In the genomic region with DNA sequence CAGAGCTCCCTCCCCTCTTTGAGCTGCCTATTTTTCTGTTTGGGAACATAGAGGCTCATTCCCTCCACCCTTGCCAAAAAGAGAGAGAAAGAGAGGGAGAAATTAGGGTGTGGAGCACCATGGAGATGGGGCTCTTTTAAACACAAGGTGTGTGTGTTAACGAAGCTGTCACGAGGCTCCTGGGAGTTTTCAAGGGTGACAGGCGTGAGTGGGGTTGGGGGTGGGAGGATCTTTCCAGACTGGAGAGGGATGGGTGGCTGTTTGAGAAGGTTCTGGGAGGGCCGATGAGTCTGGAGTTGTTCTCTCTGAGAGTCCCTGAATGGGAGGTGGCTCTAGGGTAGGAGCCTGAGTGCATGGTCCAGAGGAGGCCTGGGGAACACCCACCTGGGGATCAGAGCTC, we compare ENCODE assay signal across 15 cellular contexts. TPM values are rescaled to one million over a fixed set of nuclear protein-coding genes. Genes with fewer than 3 reads are reported as not detected.
A peak's percentile ranks its signal among the peaks of the same experiment; 100 is the strongest.
DNase-seq lines count a peak whose midpoint lies in the region; ATAC-seq and TF ChIP-seq lines count a peak whose summit lies in the region.
"Had no signal": no experiment of that assay in that cellular context is flagged by ENCODE, and none has a peak within 500 bp of the region (broad histone marks: within the 10 kb centered on the region; RNA-seq: fewer than 3 reads in every experiment).

No MANE protein-coding gene starts in this region.

- H3K4ac ChIP-seq in neuronal stem cell (ENCODE audit: low read length), result no peak overlapping the region

- no peaks in the 10 kb centered on the region for H4K20me1 ChIP-seq in Loucy (ENCODE audit: insufficient read depth, low read length, poor library complexity, severe bottlenecking)

- H2BK12ac ChIP-seq in neuronal stem cell (ENCODE audit: low read length), result no peak overlapping the region

- H3K4me1 ChIP-seq in Loucy (ENCODE audit: insufficient read depth, low read length, poor library complexity, severe bottlenecking), result peaks cover 15% of the 10 kb centered on the region
- peaks cover 0 to 24% (median 5%) of the 10 kb centered on the region in 3 donors for H3K4me1 ChIP-seq in gastroesophageal sphincter
- peaks cover 2 to 6% of the 10 kb centered on the region in 2 donors for H3K4me1 ChIP-seq in neuronal stem cell (ENCODE audit: control insufficient read depth in 2 of 2, insufficient read depth in 1 of 2, low read depth in 1 of 2, low read length in 2 of 2)
- no peaks in the 10 kb centered on the region for H3K4me1 ChIP-seq in vagina
- H3K4me1 ChIP-seq: A549, BE2C had no signal

- DNase-seq in neuronal stem cell (ENCODE audit: low spot score) (no peak), GDM1 (lab: John Stamatoyannopoulos, UW) (no peak), vagina (ENCODE audit: extremely low spot score in 2 of 2) (no peak), NCI-H1048 (lab: John Stamatoyannopoulos, UW) (no peak)
- DNase-seq: BE2C; CD8-positive, alpha-beta T cell; COR-L47; DMS153; DMS79 treated with DMSO at 0.1 percent for 48 hours; EL; H7 had no signal

- no peak overlapping the region for H3K27ac ChIP-seq in gastroesophageal sphincter
- no peak overlapping the region for H3K27ac ChIP-seq in neuronal stem cell (replicated peaks; ENCODE audit: low read length)
- H3K27ac ChIP-seq in vagina, result no peak overlapping the region
- H3K27ac ChIP-seq: A549 had no signal

- H2AFZ ChIP-seq in Loucy (ENCODE audit: low read length), result no peak overlapping the region
- no peak overlapping the region for H2AFZ ChIP-seq in neuronal stem cell (ENCODE audit: low read length)
- H2AFZ ChIP-seq: GM23338 had no signal

- H2BK5ac ChIP-seq in neuronal stem cell (ENCODE audit: low read length), result no peak overlapping the region

- peak; percentile 8 for ATAC-seq in gastroesophageal sphincter
- ATAC-seq: A549; CD8-positive, alpha-beta T cell had no signal

- H4K91ac ChIP-seq in neuronal stem cell (ENCODE audit: low read depth, low read length, poor library complexity), result no peak overlapping the region

- H2BK15ac ChIP-seq in neuronal stem cell (ENCODE audit: low read length), result no peak overlapping the region

- H3K79me2 ChIP-seq in Loucy (ENCODE audit: insufficient read depth, low read length), result no peaks in the 10 kb centered on the region; the same call in 1 of the 2 replicates

- TF ChIP-seq CTCF in Loucy (conservative IDR thresholded peaks at IDR 0.05; ENCODE audit: low read length) (no peak), gastroesophageal sphincter (IDR thresholded peaks at IDR 0.05) (no peak), vagina (IDR thresholded peaks at IDR 0.05) (no peak)

- H3K79me1 ChIP-seq in neuronal stem cell (ENCODE audit: low read depth, low read length), result peaks cover 2% of the 10 kb centered on the region

- H2AK5ac ChIP-seq in neuronal stem cell (ENCODE audit: low read depth, low read length), result no peak overlapping the region

- peak overlapping the region; percentile 22 for H3K18ac ChIP-seq in neuronal stem cell (ENCODE audit: low read length)

- 39% methylated on average over 4 of the region's 4 CpGs; no CpG with 5 or more reads in 1 of the 2 donors for WGBS in gastroesophageal sphincter (ENCODE audit: low coverage in 1 of 2), 2 donors
- WGBS in neuronal stem cell (ENCODE audit: extremely low coverage in 2 of 2, insufficient read length in 2 of 2, insufficient replicate concordance in 1 of 2), 2 donors, result no CpG with 5 or more reads among the region's 4 CpGs

- H3F3A ChIP-seq in Loucy (ENCODE audit: low read depth), result no peaks in the 10 kb centered on the region

- H3K9me3 ChIP-seq in Loucy (ENCODE audit: insufficient read depth, low read depth, low read length), result no peaks in the 10 kb centered on the region
- H3K9me3 ChIP-seq in gastroesophageal sphincter, result no peaks in the 10 kb centered on the region
- H3K9me3 ChIP-seq in neuronal stem cell (replicated peaks in 1 of 2; ENCODE audit: control insufficient read depth in 2 of 2, insufficient read depth in 1 of 2, low read depth in 1 of 2, low read length in 2 of 2), result no peaks in the 10 kb centered on the region
- H3K9me3 ChIP-seq in vagina, result no peaks in the 10 kb centered on the region
- H3K9me3 ChIP-seq: A549, BE2C had no signal

- TF ChIP-seq POLR2A in gastroesophageal sphincter (IDR thresholded peaks at IDR 0.05) (no peak), vagina (IDR thresholded peaks at IDR 0.05) (no peak)

- no peak overlapping the region for H2BK120ac ChIP-seq in neuronal stem cell (ENCODE audit: low read depth, low read length)

- H3K4me2 ChIP-seq in Loucy (ENCODE audit: low read depth, low read length, poor library complexity, severe bottlenecking) (peak overlapping the region; percentile 18), neuronal stem cell (ENCODE audit: insufficient read depth, low read length, poor library complexity, severe bottlenecking) (no peak overlapping the region)
- H3K4me2 ChIP-seq: A549, GM23338 had no signal

- no peak overlapping the region for H4K8ac ChIP-seq in neuronal stem cell (ENCODE audit: low read depth, low read length)

- intact Hi-C loops in vagina (cut with DNase I), result no loop called here

- no peaks in the 10 kb centered on the region for H3K9me2 ChIP-seq in Loucy (replicated peaks; ENCODE audit: low read depth, low read length)

- H3K23ac ChIP-seq in neuronal stem cell (ENCODE audit: low read depth, low read length, poor library complexity), result no peak overlapping the region

- no peak for TF ChIP-seq EP300 in gastroesophageal sphincter (IDR thresholded peaks at IDR 0.05)

- no peak overlapping the region for H3K4me3 ChIP-seq in Loucy (ENCODE audit: low read length, poor library complexity, severe bottlenecking)
- H3K4me3 ChIP-seq in gastroesophageal sphincter, result no peak overlapping the region
- H3K4me3 ChIP-seq in neuronal stem cell (ENCODE audit: low read length in 2 of 2), result no peak overlapping the region
- H3K4me3 ChIP-seq in vagina, result no peak overlapping the region
- H3K4me3 ChIP-seq: A549, GM23338 had no signal

- H3K14ac ChIP-seq in neuronal stem cell (ENCODE audit: low read length), result no peak overlapping the region

- H3K36me3 ChIP-seq in Loucy (ENCODE audit: insufficient read depth, low read length) (no peaks in the 10 kb centered on the region), gastroesophageal sphincter (peaks cover 0 to 20% of the 10 kb centered on the region in 2 donors), neuronal stem cell (replicated peaks in 1 of 2; ENCODE audit: control insufficient read depth in 2 of 2, insufficient read depth in 2 of 2, low read length in 2 of 2) (no peaks in the 10 kb centered on the region), vagina (no peaks in the 10 kb centered on the region)
- H3K36me3 ChIP-seq: BE2C had no signal

- H3K27me3 ChIP-seq in Loucy (ENCODE audit: insufficient read depth, low read length, poor library complexity, severe bottlenecking) (no peaks in the 10 kb centered on the region), gastroesophageal sphincter (no peaks in the 10 kb centered on the region), neuronal stem cell (ENCODE audit: control insufficient read depth in 3 of 3, insufficient read depth in 3 of 3, low read depth in 1 of 3, low read length in 3 of 3) (no peaks in the 10 kb centered on the region), vagina (no peaks in the 10 kb centered on the region)
- H3K27me3 ChIP-seq: BE2C had no signal

- peak overlapping the region; percentile 42 for H3K9ac ChIP-seq in Loucy (ENCODE audit: low read depth, low read length, poor library complexity, severe bottlenecking)
- no peak overlapping the region for H3K9ac ChIP-seq in neuronal stem cell (ENCODE audit: low read depth, low read length, poor library complexity)

RNA-seq across cellular contexts. Expression of a gene that starts 45.0 kb away (rescaled TPM):
- total RNA-seq in gastroesophageal sphincter (10 to 100 TPM; 12.5 to 19.8 (median 14.7) TPM), vagina (6.9 TPM)
- 8.1 TPM for polyA plus RNA-seq in neuronal stem cell (2013, experiment 1 of 2)
- polyA plus RNA-seq in neuronal stem cell (2013, experiment 2 of 2), result 8.1 TPM
